8 cellular contexts compared by ENCODE assay signal in genomic region chr2:144516981-144517824, GRCh38. TPM values are rescaled to one million over a fixed set of nuclear protein-coding genes. Genes with fewer than 3 reads are reported as not detected.
DNase-seq lines count a peak whose midpoint lies in the region; TF ChIP-seq lines count a peak whose summit lies in the region.

No MANE protein-coding gene starts in this region.

- no peak overlapping the region for H2BK15ac ChIP-seq in H9 (ENCODE audit: low read depth, low read length)

- DNase-seq in NCI-H1417 (lab: John Stamatoyannopoulos, UW) = peak in 2 of 3 experiments; percentile 58 to 62
- no peak for DNase-seq in NCI-H1417 treated with DMSO at 0.1 percent for 48 hours (lab: John Stamatoyannopoulos, UW)
- peak; percentile 52 for DNase-seq in H9
- DNase-seq in MM.1S = peak; percentile 39
- peak; percentile 67 for DNase-seq in activated CD4-positive, alpha-beta memory T cell treated with anti-CD3 and anti-CD28 coated beads, Interleukin-2, amount 10 ng/mL, durations not matched to agents 7 days and 5 days
- DNase-seq in mucosa of gallbladder (ENCODE audit: low spot score) = peak; percentile 43

- H2AFZ ChIP-seq in H9 (ENCODE audit: low read length) = no peak overlapping the region
- peak overlapping the region; percentile 46; the same call in 1 of the 2 replicates for H2AFZ ChIP-seq in MM.1S (ENCODE audit: low read length)

- H3K9ac ChIP-seq in H9 (ENCODE audit: extremely low read depth, insufficient read length, low read length) (no peak overlapping the region), MM.1S (ENCODE audit: low read length) (no peak overlapping the region)

- CTCF ChIA-PET in activated CD4-positive, alpha-beta memory T cell treated with anti-CD3 and anti-CD28 coated beads, Interleukin-2, amount 10 ng/mL, durations not matched to agents 7 days and 5 days (lab: Charles Lee) = interaction anchor here (1.0 kb wide), 1 partner anchor 9 kb away, joined by 3 read pairs; no protein-coding TSS in a partner anchor

- POLR2A ChIA-PET in activated CD4-positive, alpha-beta memory T cell treated with anti-CD3 and anti-CD28 coated beads, Interleukin-2, amount 10 ng/mL, durations not matched to agents 7 days and 5 days (lab: Charles Lee) = no interaction called here

- H3K23me2 ChIP-seq in H9 (ENCODE audit: insufficient read length, low read depth, low read length, poor library complexity, severe bottlenecking) = peaks cover 25% of the 10 kb centered on the region

- H3K27ac Mint-ChIP-seq in H9 = peak overlapping the region in 1 of 3 experiments; percentile 45; a peak in 1 of 7 replicates
- peak overlapping the region; percentile 98 for H3K27ac Mint-ChIP-seq in activated CD4-positive, alpha-beta memory T cell treated with anti-CD3 and anti-CD28 coated beads, Interleukin-2, amount 10 ng/mL, durations not matched to agents 7 days and 5 days

- H3K36me3 ChIP-seq in MM.1S (replicated peaks; ENCODE audit: insufficient read depth, low read length) (no peaks in the 10 kb centered on the region), esophagus (ENCODE audit: control insufficient read depth in 2 of 2, insufficient read depth in 2 of 2, low read length in 1 of 2) (no peaks in the 10 kb centered on the region)

- peaks cover 43% of the 10 kb centered on the region for H3K27me3 Mint-ChIP-seq in H9 (ENCODE audit: low read depth)
- peaks cover 43% of the 10 kb centered on the region for H3K27me3 Mint-ChIP-seq in activated CD4-positive, alpha-beta memory T cell treated with anti-CD3 and anti-CD28 coated beads, Interleukin-2, amount 10 ng/mL, durations not matched to agents 7 days and 5 days

- no peak overlapping the region for H2BK5ac ChIP-seq in H9 (ENCODE audit: insufficient read length, low read length)

- no peaks in the 10 kb centered on the region for H3K36me3 Mint-ChIP-seq in H9 (ENCODE audit: insufficient read depth in 1 of 3, low read depth in 3 of 3)
- H3K36me3 Mint-ChIP-seq in activated CD4-positive, alpha-beta memory T cell treated with anti-CD3 and anti-CD28 coated beads, Interleukin-2, amount 10 ng/mL, durations not matched to agents 7 days and 5 days (ENCODE audit: low read depth) = peaks cover 22% of the 10 kb centered on the region

- H3K27ac ChIP-seq in H9 (ENCODE audit: insufficient read length, low read depth, low read length) (no peak overlapping the region), MM.1S (ENCODE audit: low read length) (no peak overlapping the region), esophagus (ENCODE audit: low read depth in 2 of 2, low read length in 1 of 2) (peak overlapping the region; percentile 87 to 88), temporal lobe (ENCODE audit: low read depth, low read length) (peak overlapping the region; percentile 99)

- H2AK5ac ChIP-seq in H9 (ENCODE audit: insufficient read length, low read length) = no peak overlapping the region

- H4K20me1 ChIP-seq in H9 (ENCODE audit: control insufficient read depth, insufficient read depth, insufficient read length) = no peaks in the 10 kb centered on the region
- no peaks in the 10 kb centered on the region for H4K20me1 ChIP-seq in MM.1S (ENCODE audit: insufficient read depth, low read length)

- H3K23ac ChIP-seq in H9 (ENCODE audit: insufficient read length, low read depth, low read length) = no peak overlapping the region

- no peaks in the 10 kb centered on the region for H3K79me1 ChIP-seq in H9 (ENCODE audit: insufficient read depth, low read depth, low read length, poor library complexity, severe bottlenecking)

- H4K8ac ChIP-seq in H9 (replicated peaks; ENCODE audit: insufficient read length, low read depth, low read length) = no peak overlapping the region

- WGBS in H9 (ENCODE audit: extremely low coverage, insufficient read length, low lambda C conversion rate) = no CpG with 5 or more reads among the region's 83 CpGs
- 1% methylated on average over 52 to 83 of the region's 83 CpGs for WGBS in esophagus, 2 donors

- H3K4me1 Mint-ChIP-seq in H9 = peaks cover 41 to 53% of the 10 kb centered on the region in 2 experiments
- H3K4me1 Mint-ChIP-seq in activated CD4-positive, alpha-beta memory T cell treated with anti-CD3 and anti-CD28 coated beads, Interleukin-2, amount 10 ng/mL, durations not matched to agents 7 days and 5 days = peaks cover 17% of the 10 kb centered on the region

- 0 out of 2 replicates have a peak, but pooled peaks cover 6% of the 10 kb centered on the region for H3F3A ChIP-seq in MM.1S (ENCODE audit: insufficient read depth, low read length)

- H2BK12ac ChIP-seq in H9 (ENCODE audit: insufficient read length, low read depth, low read length) = no peak overlapping the region

- no peak overlapping the region for H3K4ac ChIP-seq in H9 (ENCODE audit: low read depth, low read length)

- no peak overlapping the region for H3K56ac ChIP-seq in H9 (ENCODE audit: insufficient read length, low read depth, low read length)

- H3K4me3 Mint-ChIP-seq in H9 = no peak overlapping the region; a peak in 2 of 5 replicates
- no peak overlapping the region for H3K4me3 Mint-ChIP-seq in activated CD4-positive, alpha-beta memory T cell treated with anti-CD3 and anti-CD28 coated beads, Interleukin-2, amount 10 ng/mL, durations not matched to agents 7 days and 5 days

- H3K4me2 ChIP-seq in H9 (ENCODE audit: insufficient read depth, insufficient read length, low read length) (peak overlapping the region; percentile 90), MM.1S (ENCODE audit: low read depth, low read length) (peak overlapping the region; percentile 97)

- no peak overlapping the region for H3T11ph ChIP-seq in H9 (ENCODE audit: low read length)

- H2BK20ac ChIP-seq in H9 (ENCODE audit: low read depth, low read length, poor library complexity, severe bottlenecking) = no peak overlapping the region

- no peak overlapping the region for H3K18ac ChIP-seq in H9 (ENCODE audit: insufficient read length, low read depth, low read length)

- no peak overlapping the region for H4K91ac ChIP-seq in H9 (ENCODE audit: insufficient read length, low read depth, low read length)

- H2BK120ac ChIP-seq in H9 (ENCODE audit: low read depth, low read length, poor library complexity, severe bottlenecking) = no peak overlapping the region

- peaks cover 11% of the 10 kb centered on the region; the same call in 1 of the 2 replicates for H3K4me1 ChIP-seq in H9 (ENCODE audit: insufficient read depth, low read length)
- H3K4me1 ChIP-seq in MM.1S (ENCODE audit: low read length) = peaks cover 13% of the 10 kb centered on the region
- peaks cover 0 to 3% of the 10 kb centered on the region in 2 donors for H3K4me1 ChIP-seq in esophagus (ENCODE audit: control insufficient read depth in 2 of 2, insufficient read depth in 2 of 2, low read length in 1 of 2)

- H3K9me3 ChIP-seq in H9 (ENCODE audit: control insufficient read depth, low read depth, low read length) (no peaks in the 10 kb centered on the region), MM.1S (replicated peaks; ENCODE audit: insufficient read depth, low read length) (no peaks in the 10 kb centered on the region), esophagus (ENCODE audit: control insufficient read depth in 2 of 2, insufficient read depth in 1 of 2, low read depth in 1 of 2, low read length in 1 of 2) (no peaks in the 10 kb centered on the region)

- peak overlapping the region; percentile 71 for H3K4me3 ChIP-seq in MM.1S (ENCODE audit: low read length)
- peak overlapping the region; percentile 61 for H3K4me3 ChIP-seq in esophagus (ENCODE audit: low read depth in 1 of 2, low read length in 2 of 2)

- H3K79me2 ChIP-seq in H9 (ENCODE audit: insufficient read depth, low read length) (no peaks in the 10 kb centered on the region), MM.1S (ENCODE audit: low read length) (no peaks in the 10 kb centered on the region)

- TF ChIP-seq CTCF in H9 (conservative IDR thresholded peaks at IDR 0.05) (no peak), MM.1S (IDR thresholded peaks at IDR 0.05; ENCODE audit: low read length) (no peak)

- no peak overlapping the region for H4K5ac ChIP-seq in H9 (ENCODE audit: insufficient read length, low read depth, low read length)

- no peaks in the 10 kb centered on the region for H3K9me2 ChIP-seq in MM.1S (replicated peaks; ENCODE audit: insufficient read depth, low read length)

- peaks cover 0 to 3% of the 10 kb centered on the region in 2 experiments; a peak in 3 of 5 replicates for H3K9me3 Mint-ChIP-seq in H9
- H3K9me3 Mint-ChIP-seq in activated CD4-positive, alpha-beta memory T cell treated with anti-CD3 and anti-CD28 coated beads, Interleukin-2, amount 10 ng/mL, durations not matched to agents 7 days and 5 days = no peaks in the 10 kb centered on the region

- no peak overlapping the region for H3K14ac ChIP-seq in H9 (ENCODE audit: insufficient read depth, low read length)

- peaks cover 75% of the 10 kb centered on the region for H3K27me3 ChIP-seq in H9 (ENCODE audit: insufficient read depth, low read length)
- peaks cover 85% of the 10 kb centered on the region for H3K27me3 ChIP-seq in MM.1S (replicated peaks; ENCODE audit: insufficient read depth, low read length)
- H3K27me3 ChIP-seq in esophagus (ENCODE audit: control insufficient read depth in 1 of 2, insufficient read depth in 2 of 2, low read length in 2 of 2) = peaks cover 3 to 6% of the 10 kb centered on the region in 2 donors

RNA-seq across cellular contexts. Expression of gene ZEB2, which starts 2.7 kb away (rescaled TPM):
- 0.77 and 1.2 TPM in 2 replicates for total RNA-seq in H9 (2021)
- 10 to 100 TPM; 19.4 to 20.6 TPM for total RNA-seq in activated CD4-positive, alpha-beta memory T cell treated with anti-CD3 and anti-CD28 coated beads, Interleukin-2, amount 10 ng/mL, durations not matched to agents 7 days and 5 days
- polyA plus RNA-seq in esophagus = 1 to 10 TPM; 3.7 to 5.9 TPM
- 91.0 TPM for total RNA-seq in mucosa of gallbladder
- 283 TPM for total RNA-seq in temporal lobe

Comparison
In these comparisons a context has a peak if more than half of its experiments do, and no peak if none do; other contexts are left out.
1. H3K27ac ChIP-seq: peak in esophagus (2 of 2) and temporal lobe (single experiment); none in H9 (single experiment) and MM.1S (single experiment).